Comparison of ENCODE assay signal across 10 cellular contexts in the genomic region with DNA sequence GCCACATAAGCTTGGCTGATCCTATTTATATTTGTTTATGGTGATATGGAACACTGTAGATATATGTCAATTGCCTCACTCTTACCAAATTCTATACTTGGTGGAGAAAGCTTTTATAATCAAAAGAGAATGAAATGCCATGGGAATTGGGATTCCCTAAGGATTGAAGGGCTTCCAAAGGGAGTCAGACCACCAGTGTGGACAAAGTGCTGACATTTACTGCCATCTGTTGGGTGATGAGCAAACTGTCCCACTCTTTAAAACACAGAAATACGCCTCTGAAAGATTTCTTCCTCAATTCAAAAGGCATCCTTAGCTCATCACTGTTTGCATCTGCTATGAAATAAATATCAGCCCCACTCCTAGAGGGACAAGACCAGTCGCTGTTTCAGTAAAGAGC. TPM values are rescaled to one million over a fixed set of nuclear protein-coding genes. Genes with fewer than 3 reads are reported as not detected.
DNase-seq lines count a peak whose midpoint lies in the region; ATAC-seq and TF ChIP-seq lines count a peak whose summit lies in the region.
"Had no signal": no experiment of that assay in that cellular context is flagged by ENCODE, and none has a peak within 500 bp of the region (broad histone marks: within the 10 kb centered on the region; RNA-seq: fewer than 3 reads in every experiment).

No MANE protein-coding gene starts in this region.

- WGBS in stomach, 5 donors: 62 to 79% (median 70%) methylated on average over 2 of the region's 2 CpGs

- no peaks in the 10 kb centered on the region for H3K9me3 Mint-ChIP-seq in nephron
- no peaks in the 10 kb centered on the region for H3K9me3 Mint-ChIP-seq in activated T-helper 1 cell treated with anti-CD3 and anti-CD28 coated beads, Interleukin-12 subunit alpha, Interleukin-12 subunit beta, Interleukin-2, Interleukin-4 antibody, amounts not matched to agents 30 ng/mL and 10 ng/mL and 1 ng/mL, durations not matched to agents 14 hours and 24 hours and 36 hours
- H3K9me3 Mint-ChIP-seq: activated CD4-positive, alpha-beta memory T cell treated with anti-CD3 and anti-CD28 coated beads, Interleukin-2, amount 10 ng/mL, durations not matched to agents 7 days and 5 days had no signal

- no peak overlapping the region for H3K27ac ChIP-seq in stomach

- in situ Hi-C loops in astrocyte of the spinal cord (cut with HindIII; ENCODE audit: low sequenced_read_pairs): no loop called here

- H3K36me3 ChIP-seq in GM06990 (ENCODE audit: control insufficient read depth, insufficient read depth, low read length) (no peaks in the 10 kb centered on the region), Loucy (ENCODE audit: insufficient read depth, low read length) (no peaks in the 10 kb centered on the region), stomach (no peaks in the 10 kb centered on the region)

- no peak for ATAC-seq in HG03139 (IDR thresholded peaks at IDR 0.05; ENCODE audit: unreplicated experiment)

- H3K4me1 Mint-ChIP-seq in nephron: peaks cover 16% of the 10 kb centered on the region
- H3K4me1 Mint-ChIP-seq in activated T-helper 1 cell treated with anti-CD3 and anti-CD28 coated beads, Interleukin-12 subunit alpha, Interleukin-12 subunit beta, Interleukin-2, Interleukin-4 antibody, amounts not matched to agents 30 ng/mL and 10 ng/mL and 1 ng/mL, durations not matched to agents 14 hours and 24 hours and 36 hours (ENCODE audit: low read depth): no peaks in the 10 kb centered on the region
- H3K4me1 Mint-ChIP-seq: activated CD4-positive, alpha-beta memory T cell treated with anti-CD3 and anti-CD28 coated beads, Interleukin-2, amount 10 ng/mL, durations not matched to agents 7 days and 5 days had no signal

- no peaks in the 10 kb centered on the region for H3K4me1 ChIP-seq in Loucy (ENCODE audit: insufficient read depth, low read length, poor library complexity, severe bottlenecking)
- H3K4me1 ChIP-seq in stomach: no peaks in the 10 kb centered on the region

- H3K27me3 ChIP-seq in GM06990 (replicated peaks; ENCODE audit: control insufficient read depth, insufficient read depth, low read length) (no peaks in the 10 kb centered on the region; the same call in 1 of the 2 replicates), Loucy (ENCODE audit: insufficient read depth, low read length, poor library complexity, severe bottlenecking) (peaks cover 7% of the 10 kb centered on the region), stomach (peaks cover 0 to 25% (median 0%) of the 10 kb centered on the region in 3 donors)

- intact Hi-C loops in activated T-helper 1 cell treated with anti-CD3 and anti-CD28 coated beads, Interleukin-12 subunit alpha, Interleukin-12 subunit beta, Interleukin-2, Interleukin-4 antibody, amounts not matched to agents 30 ng/mL and 10 ng/mL and 1 ng/mL, durations not matched to agents 14 hours and 24 hours and 36 hours (cut with micrococcal nuclease): loop anchor here (5.0 kb wide), 1 partner anchor 570 kb away; no protein-coding TSS in a partner anchor
- intact Hi-C loops in stomach (cut with DNase I; ENCODE audit: low total_unique reads): no loop called here

- H3K4me3 ChIP-seq in GM06990 (replicated peaks; ENCODE audit: low read depth, low read length) (no peak overlapping the region), Loucy (ENCODE audit: low read length, poor library complexity, severe bottlenecking) (no peak overlapping the region), astrocyte of the spinal cord (ENCODE audit: low read depth, low read length) (no peak overlapping the region), stomach (no peak overlapping the region)

- no peaks in the 10 kb centered on the region for H4K20me1 ChIP-seq in Loucy (ENCODE audit: insufficient read depth, low read length, poor library complexity, severe bottlenecking)

- H3K4me3 Mint-ChIP-seq in nephron: no peak overlapping the region
- no peak overlapping the region for H3K4me3 Mint-ChIP-seq in activated T-helper 1 cell treated with anti-CD3 and anti-CD28 coated beads, Interleukin-12 subunit alpha, Interleukin-12 subunit beta, Interleukin-2, Interleukin-4 antibody, amounts not matched to agents 30 ng/mL and 10 ng/mL and 1 ng/mL, durations not matched to agents 14 hours and 24 hours and 36 hours
- H3K4me3 Mint-ChIP-seq: activated CD4-positive, alpha-beta memory T cell treated with anti-CD3 and anti-CD28 coated beads, Interleukin-2, amount 10 ng/mL, durations not matched to agents 7 days and 5 days had no signal

- TF ChIP-seq EP300 in stomach (IDR thresholded peaks at IDR 0.05): no peak

- no peak for TF ChIP-seq POLR2A in stomach (IDR thresholded peaks at IDR 0.05)

- DNase-seq in GM06990 (ENCODE audit: extremely low read depth, insufficient read length) (no peak), astrocyte of the spinal cord (ENCODE audit: low read depth, low spot score) (no peak), stomach (no peak), LoVo (ENCODE audit: low spot score) (no peak)
- DNase-seq in activated T-helper 1 cell treated with anti-CD3 and anti-CD28 coated beads, Interleukin-12 subunit alpha, Interleukin-12 subunit beta, Interleukin-2, Interleukin-4 antibody, amounts not matched to agents 30 ng/mL and 10 ng/mL and 1 ng/mL, durations not matched to agents 14 hours and 24 hours and 36 hours (ENCODE audit: low spot score): no peak
- DNase-seq: activated CD4-positive, alpha-beta memory T cell treated with anti-CD3 and anti-CD28 coated beads, Interleukin-2, amount 10 ng/mL, durations not matched to agents 7 days and 5 days; stimulated activated CD4-positive, alpha-beta T cell treated with anti-CD3 and anti-CD28 coated beads, Interleukin-4, amount 100 ng/mL, for 1 hour had no signal

- no peaks in the 10 kb centered on the region for H3K9me3 ChIP-seq in Loucy (ENCODE audit: insufficient read depth, low read depth, low read length)
- H3K9me3 ChIP-seq in stomach: no peaks in the 10 kb centered on the region

- no peak overlapping the region for H3K4me2 ChIP-seq in Loucy (ENCODE audit: low read depth, low read length, poor library complexity, severe bottlenecking)

- H3K36me3 Mint-ChIP-seq in nephron (ENCODE audit: low read depth): no peaks in the 10 kb centered on the region
- H3K36me3 Mint-ChIP-seq in activated T-helper 1 cell treated with anti-CD3 and anti-CD28 coated beads, Interleukin-12 subunit alpha, Interleukin-12 subunit beta, Interleukin-2, Interleukin-4 antibody, amounts not matched to agents 30 ng/mL and 10 ng/mL and 1 ng/mL, durations not matched to agents 14 hours and 24 hours and 36 hours (ENCODE audit: low read depth): no peaks in the 10 kb centered on the region

- no peak overlapping the region for H3K27ac Mint-ChIP-seq in nephron
- no peak overlapping the region for H3K27ac Mint-ChIP-seq in activated T-helper 1 cell treated with anti-CD3 and anti-CD28 coated beads, Interleukin-12 subunit alpha, Interleukin-12 subunit beta, Interleukin-2, Interleukin-4 antibody, amounts not matched to agents 30 ng/mL and 10 ng/mL and 1 ng/mL, durations not matched to agents 14 hours and 24 hours and 36 hours
- H3K27ac Mint-ChIP-seq: activated CD4-positive, alpha-beta memory T cell treated with anti-CD3 and anti-CD28 coated beads, Interleukin-2, amount 10 ng/mL, durations not matched to agents 7 days and 5 days had no signal

- no peak overlapping the region for H2AFZ ChIP-seq in Loucy (ENCODE audit: low read length)

- TF ChIP-seq CTCF in GM06990 (IDR thresholded peaks at IDR 0.05; ENCODE audit: insufficient read depth, low read length, poor library complexity, severe bottlenecking) (peak; percentile 48), Loucy (conservative IDR thresholded peaks at IDR 0.05; ENCODE audit: low read length) (peak; percentile 71), astrocyte of the spinal cord (IDR thresholded peaks at IDR 0.05; ENCODE audit: low read depth, low read length) (peak; percentile 59), nephron (IDR thresholded peaks at IDR 0.05; ENCODE audit: unreplicated experiment in 3 of 3) (peak; percentile 44 to 61 (median 44)), stomach (IDR thresholded peaks at IDR 0.05) (peak in 1 of 7 experiments; percentile 24)

- no peaks in the 10 kb centered on the region for H3F3A ChIP-seq in Loucy (ENCODE audit: low read depth)

- no peaks in the 10 kb centered on the region for H3K79me2 ChIP-seq in Loucy (ENCODE audit: insufficient read depth, low read length)

- no peak overlapping the region for H3K9ac ChIP-seq in Loucy (ENCODE audit: low read depth, low read length, poor library complexity, severe bottlenecking)

- peaks cover 54% of the 10 kb centered on the region for H3K27me3 Mint-ChIP-seq in nephron (ENCODE audit: low read depth)
- peaks cover 61% of the 10 kb centered on the region for H3K27me3 Mint-ChIP-seq in activated T-helper 1 cell treated with anti-CD3 and anti-CD28 coated beads, Interleukin-12 subunit alpha, Interleukin-12 subunit beta, Interleukin-2, Interleukin-4 antibody, amounts not matched to agents 30 ng/mL and 10 ng/mL and 1 ng/mL, durations not matched to agents 14 hours and 24 hours and 36 hours (ENCODE audit: insufficient read depth)

- H3K9me2 ChIP-seq in Loucy (replicated peaks; ENCODE audit: low read depth, low read length): no peaks in the 10 kb centered on the region

RNA-seq across cellular contexts. Expression of gene SLC1A2, which starts 7.1 kb away (rescaled TPM):
- total RNA-seq in activated T-helper 1 cell treated with anti-CD3 and anti-CD28 coated beads, Interleukin-12 subunit alpha, Interleukin-12 subunit beta, Interleukin-2, Interleukin-4 antibody, amounts not matched to agents 30 ng/mL and 10 ng/mL and 1 ng/mL, durations not matched to agents 14 hours and 24 hours and 36 hours: not detected in 2 replicates
- 10 to 100 TPM in 2 of 5 donors, 1 to 10 TPM in 2, not detected in 1; 3.2 to 13.4 (median 9.5) TPM for total RNA-seq in stomach
- 1 to 10 TPM; 1.3 to 3.1 (median 1.5) TPM for polyA plus RNA-seq in stomach
- total RNA-seq: activated CD4-positive, alpha-beta memory T cell treated with anti-CD3 and anti-CD28 coated beads, Interleukin-2, amount 10 ng/mL, durations not matched to agents 7 days and 5 days had no signal
